In genomic region chr14:61559641-61560201, GRCh38 we compare ENCODE assay signal across 12 cellular contexts.
DNase-seq lines count a peak whose midpoint lies in the region; FAIRE-seq and TF ChIP-seq lines count a peak whose summit lies in the region.
"Had no signal": no experiment of that assay in that cellular context is flagged by ENCODE, and none has a peak within 500 bp of the region (broad histone marks: within the 10 kb centered on the region; RNA-seq: fewer than 3 reads in every experiment).

No MANE protein-coding gene starts in this region.

- no peaks in the 10 kb centered on the region for H3K36me3 Mint-ChIP-seq in nephron progenitor cell (ENCODE audit: low read depth)

- H3K4me3 ChIP-seq in duodenal mucosa (ENCODE audit: low read depth in 1 of 2, low read length in 2 of 2) (peak overlapping the region; percentile 27 to 52), WERI-Rb-1 (ENCODE audit: low read depth, low read length) (no peak overlapping the region)

- peak overlapping the region; percentile 20 for H3K27ac Mint-ChIP-seq in nephron progenitor cell
- H3K27ac Mint-ChIP-seq: stimulated activated naive CD8-positive, alpha-beta T cell treated with anti-CD3 and anti-CD28 coated beads, Interleukin-15, Interleukin-2, amounts not matched to agents 100 ng/mL and 50 ng/mL, for 24 hours had no signal

- no peaks in the 10 kb centered on the region for H3K9me3 Mint-ChIP-seq in nephron progenitor cell
- H3K9me3 Mint-ChIP-seq: stimulated activated naive CD8-positive, alpha-beta T cell treated with anti-CD3 and anti-CD28 coated beads, Interleukin-15, Interleukin-2, amounts not matched to agents 100 ng/mL and 50 ng/mL, for 24 hours had no signal

- TF ChIP-seq CTCF in nephron progenitor cell (IDR thresholded peaks at IDR 0.05) = no peak
- no peak for TF ChIP-seq CTCF in WERI-Rb-1 (IDR thresholded peaks at IDR 0.05; ENCODE audit: low read depth, low read length)

- H3K27ac ChIP-seq in duodenal mucosa (ENCODE audit: low read depth, low read length) (peak overlapping the region; percentile 45), WERI-Rb-1 (no peak overlapping the region)

- H3K4me3 Mint-ChIP-seq in nephron progenitor cell = no peak overlapping the region
- H3K4me3 Mint-ChIP-seq: CD14-positive monocyte; stimulated activated naive CD8-positive, alpha-beta T cell treated with anti-CD3 and anti-CD28 coated beads, Interleukin-15, Interleukin-2, amounts not matched to agents 100 ng/mL and 50 ng/mL, for 24 hours had no signal

- H3K9ac ChIP-seq in duodenal mucosa (ENCODE audit: low read depth in 1 of 2, low read length in 2 of 2) = peak overlapping the region in 1 of 2 donors; percentile 38

- peak; percentile 94 for DNase-seq in ACHN
- peak; percentile 97 for DNase-seq in NCI-H2029 treated with DMSO at 0.1 percent for 48 hours (lab: John Stamatoyannopoulos, UW)
- DNase-seq in nephron progenitor cell = no peak
- DNase-seq in HTR-8/SVneo (ENCODE audit: insufficient read length, low spot score) = no peak
- DNase-seq in NCI-H2107 (lab: John Stamatoyannopoulos, UW) = no peak
- no peak for DNase-seq in WERI-Rb-1
- DNase-seq in HCEC 1CT = no peak
- DNase-seq: NCI-H1092 treated with DMSO at 0.1 percent for 48 hours, OCI-M1 had no signal

- H3K4me1 Mint-ChIP-seq in nephron progenitor cell = peaks cover 56% of the 10 kb centered on the region

- H3K27me3 ChIP-seq in duodenal mucosa (ENCODE audit: control insufficient read depth in 1 of 2, insufficient read depth in 2 of 2, low read length in 2 of 2) (no peaks in the 10 kb centered on the region), WERI-Rb-1 (ENCODE audit: insufficient read depth, low read depth, severe bottlenecking) (no peaks in the 10 kb centered on the region)

- H3K36me3 ChIP-seq in duodenal mucosa (ENCODE audit: control insufficient read depth in 1 of 2, insufficient read depth in 2 of 2, low read length in 2 of 2) = no peaks in the 10 kb centered on the region
- no peaks in the 10 kb centered on the region for H3K36me3 ChIP-seq in WERI-Rb-1

- no peak for FAIRE-seq in HTR-8/SVneo (lab: Jason Lieb, UNC)

- H3K27me3 Mint-ChIP-seq in nephron progenitor cell (ENCODE audit: low read depth, poor library complexity) = peaks cover 13% of the 10 kb centered on the region
- H3K27me3 Mint-ChIP-seq: stimulated activated naive CD8-positive, alpha-beta T cell treated with anti-CD3 and anti-CD28 coated beads, Interleukin-15, Interleukin-2, amounts not matched to agents 100 ng/mL and 50 ng/mL, for 24 hours had no signal

- in situ Hi-C loops in ACHN (cut with HindIII; ENCODE audit: low pct_ligation_motif_present, low pct_unique_long_range_greater_than_20kb, low sequenced_read_pairs) = no loop called here

- H3K9me3 ChIP-seq in duodenal mucosa (ENCODE audit: control insufficient read depth in 1 of 2, low read length in 2 of 2) = no peaks in the 10 kb centered on the region
- H3K9me3 ChIP-seq in WERI-Rb-1 (ENCODE audit: severe bottlenecking) = no peaks in the 10 kb centered on the region

- H3K4me1 ChIP-seq in duodenal mucosa (ENCODE audit: control insufficient read depth in 1 of 2, insufficient read depth in 2 of 2, low read length in 2 of 2) = peaks cover 34 to 63% of the 10 kb centered on the region in 2 donors

Comparison
In these comparisons a context has a peak if more than half of its experiments do, and no peak if none do; other contexts are left out.
1. DNase-seq: peak in ACHN (single experiment) and NCI-H2029 treated with DMSO at 0.1 percent for 48 hours (single experiment); none in nephron progenitor cell (single experiment), HTR-8/SVneo (single experiment), NCI-H2107 (single experiment), WERI-Rb-1 (single experiment) and HCEC 1CT (single experiment).